Comparison of ENCODE assay signal across 1 cellular context in the genomic region with DNA sequence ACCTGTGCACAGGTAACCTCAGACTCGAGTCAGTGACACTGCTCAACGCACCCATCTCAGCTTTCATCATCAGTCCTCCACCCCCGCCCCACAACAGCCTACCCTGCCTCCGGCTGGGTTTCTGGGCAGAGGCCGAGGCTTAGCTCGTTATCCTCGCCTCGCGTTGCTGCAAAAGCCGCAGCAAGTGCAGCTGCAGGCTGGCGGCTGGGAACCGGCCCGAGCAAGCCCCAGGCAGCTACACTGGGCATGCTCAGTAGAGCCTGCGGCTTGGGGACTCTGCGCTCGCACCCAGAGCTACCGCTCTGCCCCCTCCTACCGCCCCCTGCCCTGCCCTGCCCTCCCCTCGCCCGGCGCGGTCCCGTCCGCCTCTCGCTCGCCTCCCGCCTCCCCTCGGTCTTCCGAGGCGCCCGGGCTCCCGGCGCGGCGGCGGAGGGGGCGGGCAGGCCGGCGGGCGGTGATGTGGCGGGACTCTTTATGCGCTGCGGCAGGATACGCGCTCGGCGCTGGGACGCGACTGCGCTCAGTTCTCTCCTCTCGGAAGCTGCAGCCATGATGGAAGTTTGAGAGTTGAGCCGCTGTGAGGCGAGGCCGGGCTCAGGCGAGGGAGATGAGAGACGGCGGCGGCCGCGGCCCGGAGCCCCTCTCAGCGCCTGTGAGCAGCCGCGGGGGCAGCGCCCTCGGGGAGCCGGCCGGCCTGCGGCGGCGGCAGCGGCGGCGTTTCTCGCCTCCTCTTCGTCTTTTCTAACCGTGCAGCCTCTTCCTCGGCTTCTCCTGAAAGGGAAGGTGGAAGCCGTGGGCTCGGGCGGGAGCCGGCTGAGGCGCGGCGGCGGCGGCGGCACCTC.
TF ChIP-seq lines count a peak whose summit lies in the region.

A gene with protein sequence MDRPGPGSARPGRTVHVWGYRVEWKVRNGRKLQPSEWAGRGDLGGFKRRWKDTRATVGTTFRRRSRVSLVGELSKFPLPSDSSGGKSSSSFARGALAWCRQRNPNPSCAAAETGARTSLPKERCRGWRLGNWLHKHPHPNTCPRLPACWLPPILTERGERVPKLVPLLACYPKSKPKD (minus strand): TSS at position 432 of the 842 bp plus-strand sequence. CDS start 1,046 bp downstream, outside the sequence.
A gene (plus strand): TSS at position 524 of the 842 bp plus-strand sequence. CDS start 845 bp downstream, outside the sequence.

TF ChIP-seq in GM23338, 12 proteins besides CTCF, POLR2A, EP300 and RAD21 (continued from another document):
- TF ChIP-seq STAT1 (IDR thresholded peaks at IDR 0.05; ENCODE audit: unreplicated experiment), result no peak
- TF ChIP-seq, protein P1, sequence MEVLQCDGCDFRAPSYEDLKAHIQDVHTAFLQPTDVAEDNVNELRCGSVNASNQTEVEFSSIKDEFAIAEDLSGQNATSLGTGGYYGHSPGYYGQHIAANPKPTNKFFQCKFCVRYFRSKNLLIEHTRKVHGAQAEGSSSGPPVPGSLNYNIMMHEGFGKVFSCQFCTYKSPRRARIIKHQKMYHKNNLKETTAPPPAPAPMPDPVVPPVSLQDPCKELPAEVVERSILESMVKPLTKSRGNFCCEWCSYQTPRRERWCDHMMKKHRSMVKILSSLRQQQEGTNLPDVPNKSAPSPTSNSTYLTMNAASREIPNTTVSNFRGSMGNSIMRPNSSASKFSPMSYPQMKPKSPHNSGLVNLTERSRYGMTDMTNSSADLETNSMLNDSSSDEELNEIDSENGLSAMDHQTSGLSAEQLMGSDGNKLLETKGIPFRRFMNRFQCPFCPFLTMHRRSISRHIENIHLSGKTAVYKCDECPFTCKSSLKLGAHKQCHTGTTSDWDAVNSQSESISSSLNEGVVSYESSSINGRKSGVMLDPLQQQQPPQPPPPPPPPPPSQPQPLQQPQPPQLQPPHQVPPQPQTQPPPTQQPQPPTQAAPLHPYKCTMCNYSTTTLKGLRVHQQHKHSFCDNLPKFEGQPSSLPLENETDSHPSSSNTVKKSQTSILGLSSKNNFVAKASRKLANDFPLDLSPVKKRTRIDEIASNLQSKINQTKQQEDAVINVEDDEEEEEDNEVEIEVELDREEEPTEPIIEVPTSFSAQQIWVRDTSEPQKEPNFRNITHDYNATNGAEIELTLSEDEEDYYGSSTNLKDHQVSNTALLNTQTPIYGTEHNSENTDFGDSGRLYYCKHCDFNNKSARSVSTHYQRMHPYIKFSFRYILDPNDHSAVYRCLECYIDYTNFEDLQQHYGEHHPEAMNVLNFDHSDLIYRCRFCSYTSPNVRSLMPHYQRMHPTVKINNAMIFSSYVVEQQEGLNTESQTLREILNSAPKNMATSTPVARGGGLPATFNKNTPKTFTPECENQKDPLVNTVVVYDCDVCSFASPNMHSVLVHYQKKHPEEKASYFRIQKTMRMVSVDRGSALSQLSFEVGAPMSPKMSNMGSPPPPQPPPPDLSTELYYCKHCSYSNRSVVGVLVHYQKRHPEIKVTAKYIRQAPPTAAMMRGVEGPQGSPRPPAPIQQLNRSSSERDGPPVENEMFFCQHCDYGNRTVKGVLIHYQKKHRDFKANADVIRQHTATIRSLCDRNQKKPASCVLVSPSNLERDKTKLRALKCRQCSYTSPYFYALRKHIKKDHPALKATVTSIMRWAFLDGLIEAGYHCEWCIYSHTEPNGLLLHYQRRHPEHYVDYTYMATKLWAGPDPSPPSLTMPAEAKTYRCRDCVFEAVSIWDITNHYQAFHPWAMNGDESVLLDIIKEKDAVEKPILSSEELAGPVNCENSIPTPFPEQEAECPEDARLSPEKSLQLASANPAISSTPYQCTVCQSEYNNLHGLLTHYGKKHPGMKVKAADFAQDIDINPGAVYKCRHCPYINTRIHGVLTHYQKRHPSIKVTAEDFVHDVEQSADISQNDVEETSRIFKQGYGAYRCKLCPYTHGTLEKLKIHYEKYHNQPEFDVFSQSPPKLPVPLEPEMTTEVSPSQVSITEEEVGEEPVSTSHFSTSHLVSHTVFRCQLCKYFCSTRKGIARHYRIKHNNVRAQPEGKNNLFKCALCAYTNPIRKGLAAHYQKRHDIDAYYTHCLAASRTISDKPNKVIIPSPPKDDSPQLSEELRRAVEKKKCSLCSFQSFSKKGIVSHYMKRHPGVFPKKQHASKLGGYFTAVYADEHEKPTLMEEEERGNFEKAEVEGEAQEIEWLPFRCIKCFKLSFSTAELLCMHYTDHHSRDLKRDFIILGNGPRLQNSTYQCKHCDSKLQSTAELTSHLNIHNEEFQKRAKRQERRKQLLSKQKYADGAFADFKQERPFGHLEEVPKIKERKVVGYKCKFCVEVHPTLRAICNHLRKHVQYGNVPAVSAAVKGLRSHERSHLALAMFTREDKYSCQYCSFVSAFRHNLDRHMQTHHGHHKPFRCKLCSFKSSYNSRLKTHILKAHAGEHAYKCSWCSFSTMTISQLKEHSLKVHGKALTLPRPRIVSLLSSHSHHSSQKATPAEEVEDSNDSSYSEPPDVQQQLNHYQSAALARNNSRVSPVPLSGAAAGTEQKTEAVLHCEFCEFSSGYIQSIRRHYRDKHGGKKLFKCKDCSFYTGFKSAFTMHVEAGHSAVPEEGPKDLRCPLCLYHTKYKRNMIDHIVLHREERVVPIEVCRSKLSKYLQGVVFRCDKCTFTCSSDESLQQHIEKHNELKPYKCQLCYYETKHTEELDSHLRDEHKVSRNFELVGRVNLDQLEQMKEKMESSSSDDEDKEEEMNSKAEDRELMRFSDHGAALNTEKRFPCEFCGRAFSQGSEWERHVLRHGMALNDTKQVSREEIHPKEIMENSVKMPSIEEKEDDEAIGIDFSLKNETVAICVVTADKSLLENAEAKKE (CRISPR knock-in tag; IDR thresholded peaks at IDR 0.05), result no peak
- TF ChIP-seq NANOG (IDR thresholded peaks at IDR 0.05; ENCODE audit: borderline replicate concordance), result no peak
- peak; percentile 83 for TF ChIP-seq CREB1 (CRISPR knock-in tag; IDR thresholded peaks at IDR 0.05; ENCODE audit: low read depth)
- TF ChIP-seq ZNF331 (CRISPR knock-in tag; IDR thresholded peaks at IDR 0.05; ENCODE audit: low read depth), result no peak
- TF ChIP-seq, protein P2, sequence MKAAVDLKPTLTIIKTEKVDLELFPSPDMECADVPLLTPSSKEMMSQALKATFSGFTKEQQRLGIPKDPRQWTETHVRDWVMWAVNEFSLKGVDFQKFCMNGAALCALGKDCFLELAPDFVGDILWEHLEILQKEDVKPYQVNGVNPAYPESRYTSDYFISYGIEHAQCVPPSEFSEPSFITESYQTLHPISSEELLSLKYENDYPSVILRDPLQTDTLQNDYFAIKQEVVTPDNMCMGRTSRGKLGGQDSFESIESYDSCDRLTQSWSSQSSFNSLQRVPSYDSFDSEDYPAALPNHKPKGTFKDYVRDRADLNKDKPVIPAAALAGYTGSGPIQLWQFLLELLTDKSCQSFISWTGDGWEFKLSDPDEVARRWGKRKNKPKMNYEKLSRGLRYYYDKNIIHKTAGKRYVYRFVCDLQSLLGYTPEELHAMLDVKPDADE (IDR thresholded peaks at IDR 0.05), result 0 out of 2 replicates have a peak, but pooled peaks have one; percentile 21
- no peak for TF ChIP-seq JUNB (IDR thresholded peaks at IDR 0.05; ENCODE audit: unreplicated experiment)
- no peak for TF ChIP-seq EZH2phosphoT487 (IDR thresholded peaks at IDR 0.05; ENCODE audit: unreplicated experiment)
- TF ChIP-seq POLR2AphosphoS5 (IDR thresholded peaks at IDR 0.05; ENCODE audit: low read depth), result peak; percentile 81
